In the genomic region with DNA sequence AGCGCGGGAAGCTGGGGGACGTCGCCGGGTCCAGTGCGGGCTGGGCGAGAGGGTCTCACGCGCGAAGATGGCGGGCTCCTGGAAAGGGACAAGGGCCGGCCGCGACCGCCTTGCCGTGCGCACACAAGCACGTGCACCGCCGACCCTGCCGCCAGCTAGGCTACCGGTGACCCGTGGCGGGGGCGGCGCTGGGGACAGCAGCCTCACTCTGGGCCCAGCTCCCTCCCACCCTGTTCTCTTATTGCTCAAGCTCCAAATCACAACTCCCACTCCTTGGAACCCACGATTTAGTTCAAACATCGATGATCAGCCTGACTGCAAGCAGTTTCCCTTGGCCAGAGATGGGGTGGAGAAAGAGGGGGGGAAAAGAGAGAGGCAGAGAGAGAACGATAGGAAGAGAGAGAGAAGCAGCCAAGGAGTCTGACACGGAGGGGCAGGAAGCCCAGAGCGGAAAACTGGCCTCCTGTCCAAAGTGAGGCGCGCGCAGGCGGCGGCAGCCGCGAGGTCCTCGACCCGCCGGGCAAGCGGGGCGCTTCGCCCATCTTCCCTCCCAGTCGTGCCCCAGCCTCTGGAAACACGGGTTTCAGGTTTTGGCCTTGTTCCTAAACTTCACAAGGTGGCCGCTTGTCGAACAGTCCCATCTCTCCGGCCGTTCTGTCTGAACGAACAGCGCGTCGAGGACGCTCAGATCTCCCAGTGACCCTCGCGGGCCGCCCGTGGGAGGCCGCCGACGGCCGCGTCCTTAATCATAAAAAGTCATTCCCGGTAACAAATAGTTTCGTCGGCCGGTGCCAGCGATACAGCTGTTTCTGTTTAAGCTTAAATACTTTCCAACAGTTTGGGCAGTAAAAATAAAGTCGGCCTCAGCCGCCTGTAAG, we compare ENCODE assay signal across 8 cellular contexts. TPM values are rescaled to one million over a fixed set of nuclear protein-coding genes. Genes with fewer than 3 reads are reported as not detected.
DNase-seq lines count a peak whose midpoint lies in the region; ATAC-seq and TF ChIP-seq lines count a peak whose summit lies in the region.

No MANE protein-coding gene starts in this region.

- H3K4me1 Mint-ChIP-seq in stimulated activated naive CD8-positive, alpha-beta T cell treated with anti-CD3 and anti-CD28 coated beads, Interleukin-15, Interleukin-2, amounts not matched to agents 100 ng/mL and 50 ng/mL, for 24 hours (ENCODE audit: low read depth), result peaks cover 47% of the 10 kb centered on the region
- peaks cover 49% of the 10 kb centered on the region for H3K4me1 Mint-ChIP-seq in activated naive CD8-positive, alpha-beta T cell treated with anti-CD3 and anti-CD28 coated beads, Interleukin-2, amount 50 U/mL, for 24 hours

- H3K27ac Mint-ChIP-seq in stimulated activated naive CD8-positive, alpha-beta T cell treated with anti-CD3 and anti-CD28 coated beads, Interleukin-15, Interleukin-2, amounts not matched to agents 100 ng/mL and 50 ng/mL, for 24 hours, result peak overlapping the region; percentile 26
- peak overlapping the region; percentile 49 for H3K27ac Mint-ChIP-seq in activated naive CD8-positive, alpha-beta T cell treated with anti-CD3 and anti-CD28 coated beads, Interleukin-2, amount 50 U/mL, for 24 hours

- H3K4me3 Mint-ChIP-seq in stimulated activated naive CD8-positive, alpha-beta T cell treated with anti-CD3 and anti-CD28 coated beads, Interleukin-15, Interleukin-2, amounts not matched to agents 100 ng/mL and 50 ng/mL, for 24 hours, result peak overlapping the region; percentile 54
- H3K4me3 Mint-ChIP-seq in activated naive CD8-positive, alpha-beta T cell treated with anti-CD3 and anti-CD28 coated beads, Interleukin-2, amount 50 U/mL, for 24 hours, result peak overlapping the region; percentile 54

- peaks cover 44% of the 10 kb centered on the region for H3K27me3 Mint-ChIP-seq in stimulated activated naive CD8-positive, alpha-beta T cell treated with anti-CD3 and anti-CD28 coated beads, Interleukin-15, Interleukin-2, amounts not matched to agents 100 ng/mL and 50 ng/mL, for 24 hours
- H3K27me3 Mint-ChIP-seq in activated naive CD8-positive, alpha-beta T cell treated with anti-CD3 and anti-CD28 coated beads, Interleukin-2, amount 50 U/mL, for 24 hours, result peaks cover 41% of the 10 kb centered on the region

- ATAC-seq in stimulated activated naive CD8-positive, alpha-beta T cell treated with anti-CD3 and anti-CD28 coated beads, Interleukin-15, Interleukin-2, amounts not matched to agents 100 U/mL and 50 U/mL, for 24 hours, result no peak
- ATAC-seq in activated naive CD8-positive, alpha-beta T cell treated with anti-CD3 and anti-CD28 coated beads, Interleukin-2, amount 50 U/mL, for 24 hours, result no peak
- ATAC-seq in GM19452 (IDR thresholded peaks at IDR 0.05; ENCODE audit: unreplicated experiment) (no peak), GM21723 (IDR thresholded peaks at IDR 0.05; ENCODE audit: unreplicated experiment) (no peak), GM19023 (IDR thresholded peaks at IDR 0.05; ENCODE audit: unreplicated experiment) (no peak)

- intact Hi-C loops in lower leg skin (cut with DNase I; ENCODE audit: low total_unique reads), result loop anchor here (2.0 kb wide), 1 partner anchor 44 kb away; no protein-coding TSS in a partner anchor

- no peaks in the 10 kb centered on the region for H3K9me3 Mint-ChIP-seq in stimulated activated naive CD8-positive, alpha-beta T cell treated with anti-CD3 and anti-CD28 coated beads, Interleukin-15, Interleukin-2, amounts not matched to agents 100 ng/mL and 50 ng/mL, for 24 hours
- no peaks in the 10 kb centered on the region for H3K9me3 Mint-ChIP-seq in activated naive CD8-positive, alpha-beta T cell treated with anti-CD3 and anti-CD28 coated beads, Interleukin-2, amount 50 U/mL, for 24 hours

- peak overlapping the region; percentile 10 for H3K4me3 ChIP-seq in lower leg skin (ENCODE audit: low read depth, poor library complexity, severe bottlenecking)

- DNase-seq in stimulated activated naive CD8-positive, alpha-beta T cell treated with anti-CD3 and anti-CD28 coated beads, Interleukin-15, Interleukin-2, amounts not matched to agents 100 U/mL and 50 U/mL, for 24 hours, result no peak
- no peak for DNase-seq in activated naive CD8-positive, alpha-beta T cell treated with anti-CD3 and anti-CD28 coated beads, Interleukin-2, amount 50 U/mL, for 24 hours
- DNase-seq in lower leg skin (ENCODE audit: low spot score in 2 of 2), result peak in 1 of 2 donors; percentile 19
- no peak for DNase-seq in DMS114 treated with DMSO at 0.1 percent for 48 hours (lab: John Stamatoyannopoulos, UW; ENCODE audit: unreplicated experiment)

- 0 to 1% methylated on average over 57 to 70 of the region's 71 CpGs for WGBS in lower leg skin, 2 donors

- no peaks in the 10 kb centered on the region for H3K36me3 Mint-ChIP-seq in stimulated activated naive CD8-positive, alpha-beta T cell treated with anti-CD3 and anti-CD28 coated beads, Interleukin-15, Interleukin-2, amounts not matched to agents 100 ng/mL and 50 ng/mL, for 24 hours (ENCODE audit: low read depth)
- H3K36me3 Mint-ChIP-seq in activated naive CD8-positive, alpha-beta T cell treated with anti-CD3 and anti-CD28 coated beads, Interleukin-2, amount 50 U/mL, for 24 hours (ENCODE audit: low read depth), result peaks cover 2% of the 10 kb centered on the region

- TF ChIP-seq CTCF in lower leg skin (IDR thresholded peaks at IDR 0.05), result no peak

- no peak for TF ChIP-seq POLR2A in lower leg skin (IDR thresholded peaks at IDR 0.05)

RNA-seq across cellular contexts. Expression of a gene that starts 1.7 kb away (rescaled TPM):
- total RNA-seq in lower leg skin, result 1 to 10 TPM; 1.9 to 4.7 (median 4.2) TPM

RNA-seq across cellular contexts. Expression of a gene that starts 20.6 kb away (rescaled TPM):
- total RNA-seq in lower leg skin, result 1 to 10 TPM; 1.9 to 3.8 (median 3.1) TPM

RNA-seq across cellular contexts. Expression of a gene that starts 40.7 kb away (rescaled TPM):
- 10 to 100 TPM; 30.2 to 35.6 (median 32.2) TPM for total RNA-seq in lower leg skin
